In the genomic region with DNA sequence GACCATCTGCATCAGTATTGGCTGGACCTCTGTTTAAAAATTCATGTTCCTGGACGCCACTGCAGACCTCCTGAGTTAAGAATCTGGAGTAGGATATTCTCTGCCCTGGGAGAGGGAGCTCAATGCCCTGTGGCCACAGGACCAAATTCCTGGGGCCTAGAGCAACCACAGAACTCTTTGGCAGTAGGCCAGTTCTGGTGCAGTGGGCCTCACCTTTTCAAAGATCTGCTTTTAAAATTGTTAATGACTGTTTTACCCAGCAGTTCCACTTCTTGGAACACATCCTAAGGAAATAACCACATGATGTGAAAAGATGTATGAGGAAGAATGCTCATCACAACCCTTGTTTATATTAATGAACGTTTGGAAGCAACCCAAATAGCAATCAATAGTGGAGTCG, we compare ENCODE assay signal across 1 cellular context.
TF ChIP-seq lines count a peak whose summit lies in the region.

No MANE protein-coding gene starts in this region.

TF ChIP-seq in HEK293, 187 proteins besides CTCF, POLR2A, EP300 and RAD21 (continued from another document and continues in another):
- TF ChIP-seq, protein P1, sequence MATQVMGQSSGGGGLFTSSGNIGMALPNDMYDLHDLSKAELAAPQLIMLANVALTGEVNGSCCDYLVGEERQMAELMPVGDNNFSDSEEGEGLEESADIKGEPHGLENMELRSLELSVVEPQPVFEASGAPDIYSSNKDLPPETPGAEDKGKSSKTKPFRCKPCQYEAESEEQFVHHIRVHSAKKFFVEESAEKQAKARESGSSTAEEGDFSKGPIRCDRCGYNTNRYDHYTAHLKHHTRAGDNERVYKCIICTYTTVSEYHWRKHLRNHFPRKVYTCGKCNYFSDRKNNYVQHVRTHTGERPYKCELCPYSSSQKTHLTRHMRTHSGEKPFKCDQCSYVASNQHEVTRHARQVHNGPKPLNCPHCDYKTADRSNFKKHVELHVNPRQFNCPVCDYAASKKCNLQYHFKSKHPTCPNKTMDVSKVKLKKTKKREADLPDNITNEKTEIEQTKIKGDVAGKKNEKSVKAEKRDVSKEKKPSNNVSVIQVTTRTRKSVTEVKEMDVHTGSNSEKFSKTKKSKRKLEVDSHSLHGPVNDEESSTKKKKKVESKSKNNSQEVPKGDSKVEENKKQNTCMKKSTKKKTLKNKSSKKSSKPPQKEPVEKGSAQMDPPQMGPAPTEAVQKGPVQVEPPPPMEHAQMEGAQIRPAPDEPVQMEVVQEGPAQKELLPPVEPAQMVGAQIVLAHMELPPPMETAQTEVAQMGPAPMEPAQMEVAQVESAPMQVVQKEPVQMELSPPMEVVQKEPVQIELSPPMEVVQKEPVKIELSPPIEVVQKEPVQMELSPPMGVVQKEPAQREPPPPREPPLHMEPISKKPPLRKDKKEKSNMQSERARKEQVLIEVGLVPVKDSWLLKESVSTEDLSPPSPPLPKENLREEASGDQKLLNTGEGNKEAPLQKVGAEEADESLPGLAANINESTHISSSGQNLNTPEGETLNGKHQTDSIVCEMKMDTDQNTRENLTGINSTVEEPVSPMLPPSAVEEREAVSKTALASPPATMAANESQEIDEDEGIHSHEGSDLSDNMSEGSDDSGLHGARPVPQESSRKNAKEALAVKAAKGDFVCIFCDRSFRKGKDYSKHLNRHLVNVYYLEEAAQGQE (tag by site-specific recombination; IDR thresholded peaks at IDR 0.05), result no peak
- TF ChIP-seq ZNF335 (tag by site-specific recombination; conservative IDR thresholded peaks at IDR 0.05) (no peak), ZNF571 (tag by site-specific recombination; IDR thresholded peaks at IDR 0.05) (no peak), ZNF350 (tag by site-specific recombination; IDR thresholded peaks at IDR 0.05) (peak; percentile 63; the same call in 1 of the 2 replicates), ZNF544 (tag by site-specific recombination; IDR thresholded peaks at IDR 0.05) (0 out of 2 replicates have a peak, but pooled peaks have one; percentile 62), ZNF426 (tag by site-specific recombination; IDR thresholded peaks at IDR 0.05) (no peak), ZNF2 (tag by site-specific recombination; IDR thresholded peaks at IDR 0.05) (no peak), ZNF658 (tag by site-specific recombination; IDR thresholded peaks at IDR 0.05) (no peak), ZNF791 (tag by site-specific recombination; IDR thresholded peaks at IDR 0.05) (no peak), SP7 (tag by site-specific recombination; IDR thresholded peaks at IDR 0.05) (no peak; the same call in 1 of the 2 replicates), ZNF664 (tag by site-specific recombination; IDR thresholded peaks at IDR 0.05) (no peak), ZNF843 (tag by site-specific recombination; IDR thresholded peaks at IDR 0.05) (no peak), ZSCAN30 (tag by site-specific recombination; IDR thresholded peaks at IDR 0.05) (no peak), YY2 (tag by site-specific recombination; IDR thresholded peaks at IDR 0.05) (0 out of 2 replicates have a peak, but pooled peaks have one; percentile 34), ZNF76 (tag by site-specific recombination; IDR thresholded peaks at IDR 0.05; ENCODE audit: borderline replicate concordance, low read depth) (no peak), ZNF114 (tag by site-specific recombination; IDR thresholded peaks at IDR 0.05) (no peak), ZNF174 (tag by site-specific recombination; IDR thresholded peaks at IDR 0.05) (0 out of 2 replicates have a peak, but pooled peaks have one; percentile 41), SP2 (tag by site-specific recombination; IDR thresholded peaks at IDR 0.05) (no peak), HOXC10 (CRISPR knock-in tag; IDR thresholded peaks at IDR 0.05) (no peak), ZNF660 (tag by site-specific recombination; IDR thresholded peaks at IDR 0.05) (peak; percentile 82), ZNF19 (tag by site-specific recombination; IDR thresholded peaks at IDR 0.05; ENCODE audit: low read depth) (no peak)
- TF ChIP-seq, protein P2, sequence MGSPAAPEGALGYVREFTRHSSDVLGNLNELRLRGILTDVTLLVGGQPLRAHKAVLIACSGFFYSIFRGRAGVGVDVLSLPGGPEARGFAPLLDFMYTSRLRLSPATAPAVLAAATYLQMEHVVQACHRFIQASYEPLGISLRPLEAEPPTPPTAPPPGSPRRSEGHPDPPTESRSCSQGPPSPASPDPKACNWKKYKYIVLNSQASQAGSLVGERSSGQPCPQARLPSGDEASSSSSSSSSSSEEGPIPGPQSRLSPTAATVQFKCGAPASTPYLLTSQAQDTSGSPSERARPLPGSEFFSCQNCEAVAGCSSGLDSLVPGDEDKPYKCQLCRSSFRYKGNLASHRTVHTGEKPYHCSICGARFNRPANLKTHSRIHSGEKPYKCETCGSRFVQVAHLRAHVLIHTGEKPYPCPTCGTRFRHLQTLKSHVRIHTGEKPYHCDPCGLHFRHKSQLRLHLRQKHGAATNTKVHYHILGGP (tag by site-specific recombination; IDR thresholded peaks at IDR 0.05), result peak; percentile 76; the same call in 1 of the 2 replicates
- TF ChIP-seq, protein P3, sequence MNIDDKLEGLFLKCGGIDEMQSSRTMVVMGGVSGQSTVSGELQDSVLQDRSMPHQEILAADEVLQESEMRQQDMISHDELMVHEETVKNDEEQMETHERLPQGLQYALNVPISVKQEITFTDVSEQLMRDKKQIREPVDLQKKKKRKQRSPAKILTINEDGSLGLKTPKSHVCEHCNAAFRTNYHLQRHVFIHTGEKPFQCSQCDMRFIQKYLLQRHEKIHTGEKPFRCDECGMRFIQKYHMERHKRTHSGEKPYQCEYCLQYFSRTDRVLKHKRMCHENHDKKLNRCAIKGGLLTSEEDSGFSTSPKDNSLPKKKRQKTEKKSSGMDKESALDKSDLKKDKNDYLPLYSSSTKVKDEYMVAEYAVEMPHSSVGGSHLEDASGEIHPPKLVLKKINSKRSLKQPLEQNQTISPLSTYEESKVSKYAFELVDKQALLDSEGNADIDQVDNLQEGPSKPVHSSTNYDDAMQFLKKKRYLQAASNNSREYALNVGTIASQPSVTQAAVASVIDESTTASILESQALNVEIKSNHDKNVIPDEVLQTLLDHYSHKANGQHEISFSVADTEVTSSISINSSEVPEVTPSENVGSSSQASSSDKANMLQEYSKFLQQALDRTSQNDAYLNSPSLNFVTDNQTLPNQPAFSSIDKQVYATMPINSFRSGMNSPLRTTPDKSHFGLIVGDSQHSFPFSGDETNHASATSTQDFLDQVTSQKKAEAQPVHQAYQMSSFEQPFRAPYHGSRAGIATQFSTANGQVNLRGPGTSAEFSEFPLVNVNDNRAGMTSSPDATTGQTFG (tag by site-specific recombination; IDR thresholded peaks at IDR 0.05; ENCODE audit: borderline replicate concordance), result no peak
- TF ChIP-seq, protein P4, sequence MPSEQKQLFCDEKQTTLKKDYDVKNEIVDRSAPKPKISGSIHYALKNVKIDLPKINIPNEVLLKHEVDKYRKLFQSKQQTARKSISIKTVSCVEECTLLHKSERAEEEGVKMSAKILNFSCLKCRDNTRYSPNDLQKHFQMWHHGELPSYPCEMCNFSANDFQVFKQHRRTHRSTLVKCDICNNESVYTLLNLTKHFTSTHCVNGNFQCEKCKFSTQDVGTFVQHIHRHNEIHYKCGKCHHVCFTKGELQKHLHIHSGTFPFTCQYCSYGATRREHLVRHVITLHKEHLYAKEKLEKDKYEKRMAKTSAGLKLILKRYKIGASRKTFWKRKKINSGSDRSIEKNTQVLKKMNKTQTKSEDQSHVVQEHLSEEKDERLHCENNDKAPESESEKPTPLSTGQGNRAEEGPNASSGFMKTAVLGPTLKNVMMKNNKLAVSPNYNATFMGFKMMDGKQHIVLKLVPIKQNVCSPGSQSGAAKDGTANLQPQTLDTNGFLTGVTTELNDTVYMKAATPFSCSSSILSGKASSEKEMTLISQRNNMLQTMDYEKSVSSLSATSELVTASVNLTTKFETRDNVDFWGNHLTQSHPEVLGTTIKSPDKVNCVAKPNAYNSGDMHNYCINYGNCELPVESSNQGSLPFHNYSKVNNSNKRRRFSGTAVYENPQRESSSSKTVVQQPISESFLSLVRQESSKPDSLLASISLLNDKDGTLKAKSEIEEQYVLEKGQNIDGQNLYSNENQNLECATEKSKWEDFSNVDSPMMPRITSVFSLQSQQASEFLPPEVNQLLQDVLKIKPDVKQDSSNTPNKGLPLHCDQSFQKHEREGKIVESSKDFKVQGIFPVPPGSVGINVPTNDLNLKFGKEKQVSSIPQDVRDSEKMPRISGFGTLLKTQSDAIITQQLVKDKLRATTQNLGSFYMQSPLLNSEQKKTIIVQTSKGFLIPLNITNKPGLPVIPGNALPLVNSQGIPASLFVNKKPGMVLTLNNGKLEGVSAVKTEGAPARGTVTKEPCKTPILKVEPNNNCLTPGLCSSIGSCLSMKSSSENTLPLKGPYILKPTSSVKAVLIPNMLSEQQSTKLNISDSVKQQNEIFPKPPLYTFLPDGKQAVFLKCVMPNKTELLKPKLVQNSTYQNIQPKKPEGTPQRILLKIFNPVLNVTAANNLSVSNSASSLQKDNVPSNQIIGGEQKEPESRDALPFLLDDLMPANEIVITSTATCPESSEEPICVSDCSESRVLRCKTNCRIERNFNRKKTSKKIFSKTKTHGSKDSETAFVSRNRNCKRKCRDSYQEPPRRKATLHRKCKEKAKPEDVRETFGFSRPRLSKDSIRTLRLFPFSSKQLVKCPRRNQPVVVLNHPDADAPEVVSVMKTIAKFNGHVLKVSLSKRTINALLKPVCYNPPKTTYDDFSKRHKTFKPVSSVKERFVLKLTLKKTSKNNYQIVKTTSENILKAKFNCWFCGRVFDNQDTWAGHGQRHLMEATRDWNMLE (tag by site-specific recombination; conservative IDR thresholded peaks at IDR 0.05; ENCODE audit: low read depth), result no peak
- TF ChIP-seq, protein P5, sequence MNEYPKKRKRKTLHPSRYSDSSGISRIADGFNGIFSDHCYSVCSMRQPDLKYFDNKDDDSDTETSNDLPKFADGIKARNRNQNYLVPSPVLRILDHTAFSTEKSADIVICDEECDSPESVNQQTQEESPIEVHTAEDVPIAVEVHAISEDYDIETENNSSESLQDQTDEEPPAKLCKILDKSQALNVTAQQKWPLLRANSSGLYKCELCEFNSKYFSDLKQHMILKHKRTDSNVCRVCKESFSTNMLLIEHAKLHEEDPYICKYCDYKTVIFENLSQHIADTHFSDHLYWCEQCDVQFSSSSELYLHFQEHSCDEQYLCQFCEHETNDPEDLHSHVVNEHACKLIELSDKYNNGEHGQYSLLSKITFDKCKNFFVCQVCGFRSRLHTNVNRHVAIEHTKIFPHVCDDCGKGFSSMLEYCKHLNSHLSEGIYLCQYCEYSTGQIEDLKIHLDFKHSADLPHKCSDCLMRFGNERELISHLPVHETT (tag by site-specific recombination; IDR thresholded peaks at IDR 0.05), result no peak
- TF ChIP-seq, protein P6, sequence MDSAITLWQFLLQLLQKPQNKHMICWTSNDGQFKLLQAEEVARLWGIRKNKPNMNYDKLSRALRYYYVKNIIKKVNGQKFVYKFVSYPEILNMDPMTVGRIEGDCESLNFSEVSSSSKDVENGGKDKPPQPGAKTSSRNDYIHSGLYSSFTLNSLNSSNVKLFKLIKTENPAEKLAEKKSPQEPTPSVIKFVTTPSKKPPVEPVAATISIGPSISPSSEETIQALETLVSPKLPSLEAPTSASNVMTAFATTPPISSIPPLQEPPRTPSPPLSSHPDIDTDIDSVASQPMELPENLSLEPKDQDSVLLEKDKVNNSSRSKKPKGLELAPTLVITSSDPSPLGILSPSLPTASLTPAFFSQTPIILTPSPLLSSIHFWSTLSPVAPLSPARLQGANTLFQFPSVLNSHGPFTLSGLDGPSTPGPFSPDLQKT (IDR thresholded peaks at IDR 0.05; ENCODE audit: borderline replicate concordance, low read depth, low read length), result no peak
- TF ChIP-seq, protein P7, sequence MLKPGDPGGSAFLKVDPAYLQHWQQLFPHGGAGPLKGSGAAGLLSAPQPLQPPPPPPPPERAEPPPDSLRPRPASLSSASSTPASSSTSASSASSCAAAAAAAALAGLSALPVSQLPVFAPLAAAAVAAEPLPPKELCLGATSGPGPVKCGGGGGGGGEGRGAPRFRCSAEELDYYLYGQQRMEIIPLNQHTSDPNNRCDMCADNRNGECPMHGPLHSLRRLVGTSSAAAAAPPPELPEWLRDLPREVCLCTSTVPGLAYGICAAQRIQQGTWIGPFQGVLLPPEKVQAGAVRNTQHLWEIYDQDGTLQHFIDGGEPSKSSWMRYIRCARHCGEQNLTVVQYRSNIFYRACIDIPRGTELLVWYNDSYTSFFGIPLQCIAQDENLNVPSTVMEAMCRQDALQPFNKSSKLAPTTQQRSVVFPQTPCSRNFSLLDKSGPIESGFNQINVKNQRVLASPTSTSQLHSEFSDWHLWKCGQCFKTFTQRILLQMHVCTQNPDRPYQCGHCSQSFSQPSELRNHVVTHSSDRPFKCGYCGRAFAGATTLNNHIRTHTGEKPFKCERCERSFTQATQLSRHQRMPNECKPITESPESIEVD (tag by site-specific recombination; IDR thresholded peaks at IDR 0.05), result no peak
- TF ChIP-seq, protein P8, sequence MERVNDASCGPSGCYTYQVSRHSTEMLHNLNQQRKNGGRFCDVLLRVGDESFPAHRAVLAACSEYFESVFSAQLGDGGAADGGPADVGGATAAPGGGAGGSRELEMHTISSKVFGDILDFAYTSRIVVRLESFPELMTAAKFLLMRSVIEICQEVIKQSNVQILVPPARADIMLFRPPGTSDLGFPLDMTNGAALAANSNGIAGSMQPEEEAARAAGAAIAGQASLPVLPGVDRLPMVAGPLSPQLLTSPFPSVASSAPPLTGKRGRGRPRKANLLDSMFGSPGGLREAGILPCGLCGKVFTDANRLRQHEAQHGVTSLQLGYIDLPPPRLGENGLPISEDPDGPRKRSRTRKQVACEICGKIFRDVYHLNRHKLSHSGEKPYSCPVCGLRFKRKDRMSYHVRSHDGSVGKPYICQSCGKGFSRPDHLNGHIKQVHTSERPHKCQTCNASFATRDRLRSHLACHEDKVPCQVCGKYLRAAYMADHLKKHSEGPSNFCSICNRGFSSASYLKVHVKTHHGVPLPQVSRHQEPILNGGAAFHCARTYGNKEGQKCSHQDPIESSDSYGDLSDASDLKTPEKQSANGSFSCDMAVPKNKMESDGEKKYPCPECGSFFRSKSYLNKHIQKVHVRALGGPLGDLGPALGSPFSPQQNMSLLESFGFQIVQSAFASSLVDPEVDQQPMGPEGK (tag by site-specific recombination; IDR thresholded peaks at IDR 0.05), result no peak
- TF ChIP-seq, protein P9, sequence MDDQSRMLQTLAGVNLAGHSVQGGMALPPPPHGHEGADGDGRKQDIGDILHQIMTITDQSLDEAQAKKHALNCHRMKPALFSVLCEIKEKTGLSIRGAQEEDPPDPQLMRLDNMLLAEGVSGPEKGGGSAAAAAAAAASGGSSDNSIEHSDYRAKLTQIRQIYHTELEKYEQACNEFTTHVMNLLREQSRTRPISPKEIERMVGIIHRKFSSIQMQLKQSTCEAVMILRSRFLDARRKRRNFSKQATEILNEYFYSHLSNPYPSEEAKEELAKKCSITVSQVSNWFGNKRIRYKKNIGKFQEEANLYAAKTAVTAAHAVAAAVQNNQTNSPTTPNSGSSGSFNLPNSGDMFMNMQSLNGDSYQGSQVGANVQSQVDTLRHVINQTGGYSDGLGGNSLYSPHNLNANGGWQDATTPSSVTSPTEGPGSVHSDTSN (CRISPR knock-in tag; IDR thresholded peaks at IDR 0.05), result no peak
